Comparison of ENCODE assay signal across 24 cellular contexts in genomic region chr15:65263313-65263712, GRCh38. TPM values are rescaled to one million over a fixed set of nuclear protein-coding genes. Genes with fewer than 3 reads are reported as not detected.
DNase-seq lines count a peak whose midpoint lies in the region; TF ChIP-seq lines count a peak whose summit lies in the region.
"Had no signal": no experiment of that assay in that cellular context is flagged by ENCODE, and none has a peak within 500 bp of the region (broad histone marks: within the 10 kb centered on the region; RNA-seq: fewer than 3 reads in every experiment).

No MANE protein-coding gene starts in this region.

- H3K27me3 ChIP-seq in endodermal cell (ENCODE audit: control insufficient read depth, insufficient read depth, low read length, poor library complexity, severe bottlenecking): no peaks in the 10 kb centered on the region
- H3K27me3 ChIP-seq: BE2C had no signal

- intact Hi-C loops in posterior vena cava (cut with DNase I): no loop called here

- H3K36me3 ChIP-seq in endodermal cell (ENCODE audit: control insufficient read depth, insufficient read depth, low read length): peaks cover 10% of the 10 kb centered on the region

- WGBS in endodermal cell (ENCODE audit: insufficient coverage in 1 of 2, insufficient read length in 1 of 2), 2 experiments: 90 to 96% methylated on average over 4 of the region's 4 CpGs

- no peak for TF ChIP-seq CTCF in endodermal cell (conservative IDR thresholded peaks at IDR 0.05)

- no peak overlapping the region for H3K27ac Mint-ChIP-seq in endodermal cell

- H3K36me3 Mint-ChIP-seq in endodermal cell (ENCODE audit: low read depth): peaks cover 9% of the 10 kb centered on the region

- H3K4me1 ChIP-seq in endodermal cell (ENCODE audit: control insufficient read depth, insufficient read depth, low read length): no peaks in the 10 kb centered on the region
- H3K4me1 ChIP-seq: BE2C, Caco-2 had no signal

- no peak overlapping the region for H3K27ac ChIP-seq in endodermal cell (ENCODE audit: low read depth, low read length)
- H3K27ac ChIP-seq: 22Rv1, GM23248, KMS-11, SK-N-MC had no signal

- no peak overlapping the region for H3K4me3 ChIP-seq in endodermal cell (ENCODE audit: low read length)
- H3K4me3 ChIP-seq: GM23248, SK-N-MC had no signal

- no peaks in the 10 kb centered on the region for H3K9me3 ChIP-seq in endodermal cell (ENCODE audit: control insufficient read depth, low read length)
- H3K9me3 ChIP-seq: BE2C, Caco-2 had no signal

- no peaks in the 10 kb centered on the region for H3K4me1 Mint-ChIP-seq in endodermal cell

- H3K27me3 Mint-ChIP-seq in endodermal cell (ENCODE audit: insufficient read depth): no peaks in the 10 kb centered on the region
- H3K27me3 Mint-ChIP-seq: CD4-positive, CD25-positive, alpha-beta regulatory T cell had no signal

- no peak overlapping the region for H3K4me3 Mint-ChIP-seq in endodermal cell
- H3K4me3 Mint-ChIP-seq: CD4-positive, CD25-positive, alpha-beta regulatory T cell had no signal

- no peaks in the 10 kb centered on the region for H3K9me3 Mint-ChIP-seq in endodermal cell
- H3K9me3 Mint-ChIP-seq: CD4-positive, CD25-positive, alpha-beta regulatory T cell had no signal

- no peak overlapping the region for H3K9ac ChIP-seq in endodermal cell (ENCODE audit: extremely low read depth, low read length, poor library complexity, severe bottlenecking)
- H3K9ac ChIP-seq: GM23248, KMS-11 had no signal

- DNase-seq in NCI-H2171 treated with DMSO at 0.1 percent for 48 hours (lab: John Stamatoyannopoulos, UW) (peak; percentile 27), NCI-H2171 (lab: John Stamatoyannopoulos, UW) (no peak), astrocyte of the hippocampus (ENCODE audit: low read depth, low spot score) (peak; percentile 24), posterior vena cava (ENCODE audit: low spot score) (peak; percentile 3), NCI-H1417 treated with DMSO at 0.1 percent for 48 hours (lab: John Stamatoyannopoulos, UW) (no peak), endodermal cell (no peak)
- DNase-seq in activated CD4-positive, alpha-beta T cell treated with anti-CD3 and anti-CD28 coated beads, Interleukin-2, amount 50 U/mL, for 1 hour: no peak
- DNase-seq in stimulated activated CD4-positive, alpha-beta T cell treated with anti-CD3 and anti-CD28 coated beads, Interleukin-4, amount 100 ng/mL, for 1 hour: no peak
- DNase-seq: BE2C; Caco-2; CD4-positive, CD25-positive, alpha-beta regulatory T cell; GF-D8; GM23248; HCEC 1CT; NCI-H1436; NCI-H1930; NCI-H446 treated with DMSO at 0.1 percent for 48 hours; NCI-H748 treated with DMSO at 0.1 percent for 48 hours; OCI-M1; Right ventricle myocardium superior had no signal

RNA-seq across cellular contexts. Expression of gene PARP16, which starts 23.4 kb away (rescaled TPM):
- total RNA-seq in posterior vena cava (1 to 10 TPM; 7.4 TPM), endodermal cell (10 to 100 TPM in 1 of 2 donors, 1 to 10 TPM in 1; 4.3 to 11.6 TPM)
- 12.7 TPM for polyA plus RNA-seq in endodermal cell (2013, experiment 1 of 2)
- polyA plus RNA-seq in endodermal cell (2013, experiment 2 of 2): 12.6 TPM

RNA-seq across cellular contexts. Expression of gene RNU5A-1, which starts 32.5 kb away (rescaled TPM):
- total RNA-seq in posterior vena cava (not detected), endodermal cell (not detected)
- polyA plus RNA-seq in endodermal cell (2013, experiment 1 of 2): 11,210 TPM
- polyA plus RNA-seq in endodermal cell (2013, experiment 2 of 2): 16,814 TPM
- total RNA-seq: Caco-2; CD4-positive, CD25-positive, alpha-beta regulatory T cell; GM23248; HT-29; Right ventricle myocardium superior had no signal
- polyA plus RNA-seq: CD4-positive, CD25-positive, alpha-beta regulatory T cell; GM23248 had no signal

RNA-seq across cellular contexts. Expression of gene RNU5B-1, which starts 41.2 kb away (rescaled TPM):
- 100 to 1,000 TPM in 1 of 2 donors, 10 to 100 TPM in 1; 95.0 to 102 TPM for total RNA-seq in posterior vena cava
- total RNA-seq in endodermal cell: 10 to 100 TPM in 1 of 2 donors, not detected in 1; 18.6 TPM
- 18,487 TPM for polyA plus RNA-seq in endodermal cell (2013, experiment 1 of 2)
- polyA plus RNA-seq in endodermal cell (2013, experiment 2 of 2): 28,205 TPM
- total RNA-seq: Caco-2; CD4-positive, CD25-positive, alpha-beta regulatory T cell; GM23248; HT-29 had no signal
- polyA plus RNA-seq: CD4-positive, CD25-positive, alpha-beta regulatory T cell; GM23248 had no signal

RNA-seq across cellular contexts. Expression of gene CILP, which starts 52.0 kb away (rescaled TPM):
- 10 to 100 TPM in 1 of 2 donors, 1 to 10 TPM in 1; 9.6 to 43.4 TPM for total RNA-seq in posterior vena cava
- under 1 TPM in 1 of 2 donors, not detected in 1; 0.07 TPM for total RNA-seq in endodermal cell
- polyA plus RNA-seq in endodermal cell (2013, experiment 1 of 2): 0.07 TPM
- 0.08 TPM for polyA plus RNA-seq in endodermal cell (2013, experiment 2 of 2)
- total RNA-seq: Caco-2 had no signal
- polyA plus RNA-seq: CD4-positive, CD25-positive, alpha-beta regulatory T cell had no signal

Comparison
In these comparisons a context has a peak if more than half of its experiments do, and no peak if none do; other contexts are left out.
1. DNase-seq: peak in NCI-H2171 treated with DMSO at 0.1 percent for 48 hours (single experiment), astrocyte of the hippocampus (single experiment) and posterior vena cava (single experiment); none in NCI-H2171 (single experiment), NCI-H1417 treated with DMSO at 0.1 percent for 48 hours (single experiment), activated CD4-positive, alpha-beta T cell treated with anti-CD3 and anti-CD28 coated beads, Interleukin-2, amount 50 U/mL, for 1 hour (single experiment), stimulated activated CD4-positive, alpha-beta T cell treated with anti-CD3 and anti-CD28 coated beads, Interleukin-4, amount 100 ng/mL, for 1 hour (single experiment) and endodermal cell (single experiment).
2. RNA of gene RNU5B-1, which starts 41.2 kb away (total RNA-seq): 95.0 to 102 TPM in posterior vena cava; 18.6 TPM in endodermal cell; every median in the first group is over 4 times any median in the second.